ENCODE assay signal across 31 cellular contexts in genomic region chr2:4464607-4465006, GRCh38.
"Had no signal": no experiment of that assay in that cellular context is flagged by ENCODE, and none has a peak within 500 bp of the region (broad histone marks: within the 10 kb centered on the region; RNA-seq: fewer than 3 reads in every experiment).

No MANE protein-coding gene starts in this region.

- H3K27me3 Mint-ChIP-seq: naive thymus-derived CD4-positive, alpha-beta T cell; stimulated activated naive CD8-positive, alpha-beta T cell treated with anti-CD3 and anti-CD28 coated beads, Interleukin-15, amount 100 ng/mL, for 72 hours had no signal

- H3K79me2 ChIP-seq: parathyroid adenoma had no signal

- H3K36me3 ChIP-seq: neural progenitor cell, ovary, spleen, suprapubic skin, tibial artery, transverse colon, upper lobe of left lung, vagina had no signal

- H3K4me3 ChIP-seq: neural progenitor cell, ovary, psoas muscle, skin epidermis, smooth muscle cell, spleen, suprapubic skin, testis, tibial artery, transverse colon, upper lobe of left lung, vagina had no signal

- H3K9ac ChIP-seq: neural progenitor cell, parathyroid adenoma had no signal

- H3K27me3 ChIP-seq: neural progenitor cell, ovary, spleen, suprapubic skin, testis, tibial artery, transverse colon, upper lobe of left lung, vagina had no signal

- H3K4me1 Mint-ChIP-seq: natural killer cell; nephron; neural progenitor cell; stimulated activated memory B cell treated with anti-CD40 and anti-IgM and Interleukin-4, amounts not matched to agents 10 μg/mL and 1 μg/mL and 100 μg/mL, for 72 hours; stimulated activated naive CD8-positive, alpha-beta T cell treated with anti-CD3 and anti-CD28 coated beads, Interleukin-15, amount 100 ng/mL, for 72 hours had no signal

- H3K9me3 ChIP-seq: ovary, psoas muscle, spleen, suprapubic skin, testis, tibial artery, transverse colon, upper lobe of left lung, vagina had no signal

- H3K4me1 ChIP-seq: neural progenitor cell, parathyroid adenoma, psoas muscle, spleen, suprapubic skin, testis, tibial artery, transverse colon, upper lobe of left lung, vagina had no signal

- H3K4me3 Mint-ChIP-seq: naive thymus-derived CD4-positive, alpha-beta T cell; natural killer cell; nephron; neural progenitor cell; stimulated activated memory B cell treated with anti-CD40 and anti-IgM and Interleukin-4, amounts not matched to agents 10 μg/mL and 1 μg/mL and 100 μg/mL, for 72 hours; stimulated activated naive CD8-positive, alpha-beta T cell treated with anti-CD3 and anti-CD28 coated beads, Interleukin-15, amount 100 ng/mL, for 72 hours had no signal

- DNase-seq: naive thymus-derived CD4-positive, alpha-beta T cell; natural killer cell; occipital lobe; ovary; posterior cingulate gyrus; psoas muscle; spleen; stimulated activated CD4-positive, alpha-beta T cell treated with anti-CD3 and anti-CD28 coated beads, Interleukin-12 subunit alpha, Interleukin-12 subunit beta, amount 100 ng/mL, for 4 hours; stimulated activated CD4-positive, alpha-beta T cell treated with anti-CD3 and anti-CD28 coated beads, Interleukin-1b, Interleukin-23, amount 100 ng/mL, for 48 hours; stimulated activated CD4-positive, alpha-beta T cell treated with anti-CD3 and anti-CD28 coated beads, Interleukin-4, amount 100 ng/mL, for 1 hour; stimulated activated CD4-positive, alpha-beta T cell treated with anti-CD3 and anti-CD28 coated beads, Interleukin-4, amount 100 ng/mL, for 4 hours; stimulated activated CD8-positive, alpha-beta memory T cell treated with anti-CD3 and anti-CD28 coated beads, Interleukin-4, amount 100 ng/mL, for 48 hours; stimulated activated naive CD4-positive, alpha-beta T cell; stimulated activated naive CD8-positive, alpha-beta T cell treated with anti-CD3 and anti-CD28 coated beads, Interleukin-15, amount 100 ng/mL, for 72 hours; stimulated activated naive CD8-positive, alpha-beta T cell treated with anti-CD3 and anti-CD28 coated beads, Interleukin-15, Interleukin-2, amounts not matched to agents 100 U/mL and 50 U/mL, for 24 hours; substantia nigra; testis; tibial artery; transverse colon had no signal

- H3K36me3 Mint-ChIP-seq: naive thymus-derived CD4-positive, alpha-beta T cell; natural killer cell; neural progenitor cell; stimulated activated memory B cell treated with anti-CD40 and anti-IgM and Interleukin-4, amounts not matched to agents 10 μg/mL and 1 μg/mL and 100 μg/mL, for 72 hours had no signal

- ATAC-seq: naive thymus-derived CD4-positive, alpha-beta T cell; natural killer cell; psoas muscle; right cardiac atrium; sciatic nerve; stimulated activated memory B cell treated with anti-CD40 and anti-IgM and Interleukin-4, amounts not matched to agents 10 μg/mL and 1 μg/mL and 100 μg/mL, for 72 hours; stimulated activated naive CD8-positive, alpha-beta T cell treated with anti-CD3 and anti-CD28 coated beads, Interleukin-15, amount 100 ng/mL, for 72 hours; stimulated activated naive CD8-positive, alpha-beta T cell treated with anti-CD3 and anti-CD28 coated beads, Interleukin-15, Interleukin-2, amounts not matched to agents 100 U/mL and 50 U/mL, for 24 hours had no signal

- H3K27ac ChIP-seq: neural progenitor cell, ovary, parathyroid adenoma, psoas muscle, skin epidermis, spleen, suprapubic skin, testis, tibial artery, transverse colon, upper lobe of left lung, vagina had no signal

- H2AFZ ChIP-seq: neural progenitor cell, parathyroid adenoma had no signal

- H3K27ac Mint-ChIP-seq: naive thymus-derived CD4-positive, alpha-beta T cell; natural killer cell; nephron; neural progenitor cell; progenitor cell of endocrine pancreas; stimulated activated memory B cell treated with anti-CD40 and anti-IgM and Interleukin-4, amounts not matched to agents 10 μg/mL and 1 μg/mL and 100 μg/mL, for 72 hours; stimulated activated naive CD8-positive, alpha-beta T cell treated with anti-CD3 and anti-CD28 coated beads, Interleukin-15, amount 100 ng/mL, for 72 hours had no signal

- H3K4me2 ChIP-seq: neural progenitor cell, smooth muscle cell had no signal
